9 cellular contexts compared by ENCODE assay signal in the genomic region with DNA sequence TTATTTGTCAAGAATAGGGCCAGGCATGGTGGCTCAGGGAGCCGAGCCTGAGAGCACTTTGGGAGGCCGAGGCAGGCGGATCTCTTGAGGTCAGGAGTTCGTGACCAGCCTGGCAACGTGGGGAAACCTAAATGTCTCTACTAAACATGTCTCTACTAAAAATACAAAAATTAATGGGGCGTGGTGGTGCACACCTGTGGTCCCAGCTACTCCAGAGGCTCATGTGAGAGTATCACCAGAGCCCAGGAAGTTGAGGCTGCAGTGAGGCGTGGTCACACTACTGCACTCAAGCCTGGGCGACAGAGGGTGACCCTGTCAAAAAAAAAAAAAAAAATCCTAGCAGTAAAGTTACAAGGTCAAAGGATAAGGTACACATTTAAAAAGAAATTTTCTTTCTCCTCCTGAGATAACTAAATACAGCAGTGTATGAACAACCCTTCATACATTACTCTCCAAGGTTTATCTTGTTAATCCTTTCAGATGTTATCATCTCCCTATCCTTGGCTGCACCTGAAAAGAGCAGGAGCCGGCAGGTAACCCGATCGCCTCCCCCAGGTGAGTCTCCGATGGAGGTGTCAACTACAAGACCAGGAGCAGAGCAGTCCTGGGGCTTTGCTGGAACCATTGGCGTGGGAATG.
A peak's percentile ranks its signal among the peaks of the same experiment; 100 is the strongest.
DNase-seq lines count a peak whose midpoint lies in the region; ATAC-seq, FAIRE-seq and TF ChIP-seq lines count a peak whose summit lies in the region.
"Had no signal": no experiment of that assay in that cellular context is flagged by ENCODE, and none has a peak within 500 bp of the region (broad histone marks: within the 10 kb centered on the region; RNA-seq: fewer than 3 reads in every experiment).

No MANE protein-coding gene starts in this region.

- H3K27me3 Mint-ChIP-seq in activated T-cell treated with anti-CD3 and anti-CD28 coated beads, Interleukin-2, amount 50 U/mL, for 4 hours (ENCODE audit: low read depth), result no peaks in the 10 kb centered on the region
- peaks cover 2% of the 10 kb centered on the region for H3K27me3 Mint-ChIP-seq in activated CD8-positive, alpha-beta T cell treated with anti-CD3 and anti-CD28 coated beads, Interleukin-2, amount 10 ng/mL, durations not matched to agents 7 days and 5 days (ENCODE audit: low read depth)

- WGBS in thyroid gland, 2 donors, result 30 to 32% methylated on average over 13 of the region's 13 CpGs

- TF ChIP-seq CTCF in kidney (IDR thresholded peaks at IDR 0.05; ENCODE audit: borderline replicate concordance, extremely low read depth, insufficient read depth) (no peak), thyroid gland (IDR thresholded peaks at IDR 0.05) (no peak)

- H3K4me1 Mint-ChIP-seq in activated T-cell treated with anti-CD3 and anti-CD28 coated beads, Interleukin-2, amount 50 U/mL, for 4 hours (ENCODE audit: low read depth), result peaks cover 19% of the 10 kb centered on the region
- H3K4me1 Mint-ChIP-seq in activated CD8-positive, alpha-beta T cell treated with anti-CD3 and anti-CD28 coated beads, Interleukin-2, amount 10 ng/mL, durations not matched to agents 7 days and 5 days (ENCODE audit: low read depth), result peaks cover 21% of the 10 kb centered on the region

- H3K36me3 ChIP-seq in kidney (ENCODE audit: control insufficient read depth in 1 of 2, insufficient read depth in 2 of 2, low read length in 2 of 2) (no peaks in the 10 kb centered on the region), thyroid gland (no peaks in the 10 kb centered on the region)

- no peak for FAIRE-seq in kidney (lab: Jason Lieb, UNC)
- FAIRE-seq: endometrium had no signal

- H3K27ac Mint-ChIP-seq in activated CD8-positive, alpha-beta T cell treated with anti-CD3 and anti-CD28 coated beads, Interleukin-2, amount 10 ng/mL, durations not matched to agents 7 days and 5 days, result no peak overlapping the region

- no peaks in the 10 kb centered on the region for H3K36me3 Mint-ChIP-seq in activated T-cell treated with anti-CD3 and anti-CD28 coated beads, Interleukin-2, amount 50 U/mL, for 4 hours (ENCODE audit: insufficient read depth)
- peaks cover 2% of the 10 kb centered on the region for H3K36me3 Mint-ChIP-seq in activated CD8-positive, alpha-beta T cell treated with anti-CD3 and anti-CD28 coated beads, Interleukin-2, amount 10 ng/mL, durations not matched to agents 7 days and 5 days (ENCODE audit: low read depth)

- H3K27me3 ChIP-seq in thyroid gland, result no peaks in the 10 kb centered on the region

- CTCF ChIA-PET in activated CD8-positive, alpha-beta T cell treated with anti-CD3 and anti-CD28 coated beads, Interleukin-2, amount 10 ng/mL, durations not matched to agents 7 days and 5 days (lab: Charles Lee), result no interaction called here
- CTCF ChIA-PET in HEK293T (lab: Yijun Ruan, JAX), result interaction anchor here (0.7 kb wide), 1 partner anchor 482 kb away, joined by 3 read pairs; no protein-coding TSS in a partner anchor

- intact Hi-C loops in kidney (cut with DNase I), result no loop called here
- intact Hi-C loops in thyroid gland (cut with DNase I), result no loop called here

- H3K4me3 ChIP-seq in kidney (ENCODE audit: low read length in 2 of 2) (peak overlapping the region; percentile 75 to 84), thyroid gland (replicated peaks in 1 of 3) (peak overlapping the region in 2 of 3 donors; percentile 79 to 83)

- TF ChIP-seq POLR2A in thyroid gland (IDR thresholded peaks at IDR 0.05), result no peak

- H3K4me1 ChIP-seq in kidney (ENCODE audit: control insufficient read depth in 1 of 2, insufficient read depth in 1 of 2, low read depth in 1 of 2, low read length in 2 of 2) (no peaks in the 10 kb centered on the region), thyroid gland (peaks cover 4% of the 10 kb centered on the region in 2 donors)

- H3K27ac ChIP-seq in kidney (ENCODE audit: low read depth in 2 of 2, low read length in 2 of 2), result peak overlapping the region; percentile 95 to 96
- H3K27ac ChIP-seq in thyroid gland, result peak overlapping the region; percentile 91 to 97 (median 94)

- H3K9me3 ChIP-seq in kidney (ENCODE audit: control insufficient read depth in 1 of 2, low read length in 2 of 2) (no peaks in the 10 kb centered on the region), thyroid gland (no peaks in the 10 kb centered on the region)

- DNase-seq in activated T-cell treated with anti-CD3 and anti-CD28 coated beads, Interleukin-2, amount 50 U/mL, for 4 hours, result no peak
- no peak for DNase-seq in activated T-cell treated with anti-CD3 and anti-CD28 coated beads, Interleukin-2, amount 50 U/mL, for 48 hours
- DNase-seq in activated CD8-positive, alpha-beta T cell treated with anti-CD3 and anti-CD28 coated beads, Interleukin-2, amount 10 ng/mL, durations not matched to agents 7 days and 5 days, result no peak
- no peak for DNase-seq in kidney
- DNase-seq in thyroid gland, result peak; percentile 20 to 42
- DNase-seq in HEK293T (ENCODE audit: extremely low spot score), result no peak

- ATAC-seq in activated T-cell treated with anti-CD3 and anti-CD28 coated beads, Interleukin-2, amount 50 U/mL, for 4 hours, result no peak
- ATAC-seq in activated CD8-positive, alpha-beta T cell treated with anti-CD3 and anti-CD28 coated beads, Interleukin-2, amount 10 ng/mL, durations not matched to agents 7 days and 5 days, result no peak
- ATAC-seq in GM18873 (IDR thresholded peaks at IDR 0.05; ENCODE audit: low FRiP score, unreplicated experiment), result no peak
- no peak for ATAC-seq in HG02884 (IDR thresholded peaks at IDR 0.05; ENCODE audit: unreplicated experiment)

- POLR2A ChIA-PET in activated CD8-positive, alpha-beta T cell treated with anti-CD3 and anti-CD28 coated beads, Interleukin-2, amount 10 ng/mL, durations not matched to agents 7 days and 5 days (lab: Charles Lee), result no interaction called here
- POLR2A ChIA-PET in HEK293T (lab: Yijun Ruan, JAX), result interaction anchor here (0.7 to 1.5 kb wide), 2 partner anchors 14 to 225 kb away, joined by 3 to 4 read pairs; a partner anchor contains a TSS

- H3K4me3 Mint-ChIP-seq in activated T-cell treated with anti-CD3 and anti-CD28 coated beads, Interleukin-2, amount 50 U/mL, for 4 hours, result peak overlapping the region; percentile 82
- H3K4me3 Mint-ChIP-seq in activated CD8-positive, alpha-beta T cell treated with anti-CD3 and anti-CD28 coated beads, Interleukin-2, amount 10 ng/mL, durations not matched to agents 7 days and 5 days, result peak overlapping the region; percentile 95

- H3K9ac ChIP-seq in kidney (ENCODE audit: low read length in 2 of 2), result peak overlapping the region; percentile 77 to 82

- H3K9me3 Mint-ChIP-seq in activated T-cell treated with anti-CD3 and anti-CD28 coated beads, Interleukin-2, amount 50 U/mL, for 4 hours, result no peaks in the 10 kb centered on the region
- peaks cover 6% of the 10 kb centered on the region for H3K9me3 Mint-ChIP-seq in activated CD8-positive, alpha-beta T cell treated with anti-CD3 and anti-CD28 coated beads, Interleukin-2, amount 10 ng/mL, durations not matched to agents 7 days and 5 days (ENCODE audit: insufficient read depth)

TF ChIP-seq in HEK293T, 16 proteins besides CTCF, POLR2A, EP300 and RAD21:
- TF ChIP-seq ELF4 (IDR thresholded peaks at IDR 0.05) (no peak), ZNF384 (IDR thresholded peaks at IDR 0.05) (no peak), FOXM1 (IDR thresholded peaks at IDR 0.05; ENCODE audit: borderline replicate concordance) (no peak), ARNT (IDR thresholded peaks at IDR 0.05) (no peak), NFRKB (IDR thresholded peaks at IDR 0.05) (no peak), LEF1 (IDR thresholded peaks at IDR 0.05; ENCODE audit: borderline replicate concordance) (no peak), FOXK2 (IDR thresholded peaks at IDR 0.05) (no peak), CTBP1 (IDR thresholded peaks at IDR 0.05; ENCODE audit: borderline replicate concordance) (no peak), BHLHE40 (IDR thresholded peaks at IDR 0.05; ENCODE audit: borderline replicate concordance) (no peak), HDGF (IDR thresholded peaks at IDR 0.05; ENCODE audit: borderline replicate concordance) (no peak), SUZ12 (IDR thresholded peaks at IDR 0.05) (no peak), SP1 (IDR thresholded peaks at IDR 0.05) (no peak), FOXA1 (IDR thresholded peaks at IDR 0.05) (no peak), TARDBP (IDR thresholded peaks at IDR 0.05) (no peak)
- TF ChIP-seq, protein P1, sequence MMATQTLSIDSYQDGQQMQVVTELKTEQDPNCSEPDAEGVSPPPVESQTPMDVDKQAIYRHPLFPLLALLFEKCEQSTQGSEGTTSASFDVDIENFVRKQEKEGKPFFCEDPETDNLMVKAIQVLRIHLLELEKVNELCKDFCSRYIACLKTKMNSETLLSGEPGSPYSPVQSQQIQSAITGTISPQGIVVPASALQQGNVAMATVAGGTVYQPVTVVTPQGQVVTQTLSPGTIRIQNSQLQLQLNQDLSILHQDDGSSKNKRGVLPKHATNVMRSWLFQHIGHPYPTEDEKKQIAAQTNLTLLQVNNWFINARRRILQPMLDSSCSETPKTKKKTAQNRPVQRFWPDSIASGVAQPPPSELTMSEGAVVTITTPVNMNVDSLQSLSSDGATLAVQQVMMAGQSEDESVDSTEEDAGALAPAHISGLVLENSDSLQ (IDR thresholded peaks at IDR 0.05), result no peak
TF ChIP-seq in HEK293T: peak in this region for 0.

Comparison
In these comparisons a context has a peak if more than half of its experiments do, and no peak if none do; other contexts are left out.
1. DNase-seq: peak in thyroid gland (2 of 2); none in activated T-cell treated with anti-CD3 and anti-CD28 coated beads, Interleukin-2, amount 50 U/mL, for 4 hours (single experiment), activated T-cell treated with anti-CD3 and anti-CD28 coated beads, Interleukin-2, amount 50 U/mL, for 48 hours (0 of 2), activated CD8-positive, alpha-beta T cell treated with anti-CD3 and anti-CD28 coated beads, Interleukin-2, amount 10 ng/mL, durations not matched to agents 7 days and 5 days (single experiment), kidney (single experiment) and HEK293T (single experiment).